8 cellular contexts compared by ENCODE assay signal in the genomic region with DNA sequence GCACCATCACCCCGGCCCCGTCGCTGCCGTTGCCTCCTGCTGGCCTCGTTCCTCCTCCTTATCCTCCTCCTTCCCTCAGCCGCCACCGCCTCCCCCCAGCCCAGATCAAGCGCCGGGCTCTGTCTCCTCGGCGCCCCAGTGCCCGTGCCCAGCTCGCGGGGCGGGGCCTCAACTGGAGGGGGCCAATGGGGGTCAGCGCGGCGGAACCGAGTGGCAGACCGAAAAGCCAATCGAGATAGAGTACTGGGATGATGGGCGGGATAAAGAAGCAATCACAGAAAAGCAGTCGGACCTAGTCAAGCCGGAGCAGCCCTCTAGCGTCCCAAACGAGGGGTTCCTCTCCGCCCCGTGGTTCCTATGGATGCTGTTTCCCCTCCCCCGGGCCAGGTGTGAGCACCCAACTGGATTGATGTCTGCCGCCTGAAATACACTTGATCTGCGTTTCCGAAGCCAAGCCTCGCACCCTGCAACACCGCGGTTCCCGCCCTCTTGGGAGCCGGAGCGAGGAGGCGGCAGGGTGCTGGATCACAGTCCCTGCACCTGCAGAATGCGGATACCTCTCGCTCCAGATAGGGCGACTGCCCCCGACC. TPM values are rescaled to one million over a fixed set of nuclear protein-coding genes. Genes with fewer than 3 reads are reported as not detected.
DNase-seq lines count a peak whose midpoint lies in the region; ATAC-seq and TF ChIP-seq lines count a peak whose summit lies in the region.

A gene (minus strand): TSS at position 121 of the 590 bp plus-strand sequence.

- H3K14ac ChIP-seq in IMR-90 (replicated peaks; ENCODE audit: low read depth, low read length), result peak within 1 kb of the TSS; percentile 59

- no peaks in the 10 kb centered on the region; the same call in 1 of the 2 replicates for H3K4me1 ChIP-seq in IMR-90 (ENCODE audit: control insufficient read depth, insufficient read depth, low read length)

- H2AK5ac ChIP-seq in IMR-90 (ENCODE audit: low read depth, low read length), result no peak within 1 kb of the TSS

- peak within 1 kb of the TSS; percentile 25; the same call in 1 of the 2 replicates for H2BK120ac ChIP-seq in IMR-90 (ENCODE audit: low read depth, low read length)

- no peaks in the 10 kb centered on the region for H4K20me1 ChIP-seq in IMR-90 (ENCODE audit: insufficient read depth, low read length)

- H3K79me1 ChIP-seq in IMR-90 (ENCODE audit: low read depth in 1 of 2, low read length in 2 of 2), result peaks cover 10 to 14% of the 10 kb centered on the region in 2 experiments

- intact Hi-C loops in IMR-90 (cut with micrococcal nuclease), result loop anchor here (10.0 kb wide), 1 partner anchor 90 kb away; no protein-coding TSS in a partner anchor

- peak within 1 kb of the TSS; percentile 36; the same call in 1 of the 2 replicates for H3K56ac ChIP-seq in IMR-90 (ENCODE audit: extremely low read depth, insufficient read depth, low read length)

- peak within 1 kb of the TSS; percentile 48; the same call in 1 of the 3 replicates for H2BK15ac ChIP-seq in IMR-90 (ENCODE audit: low read depth, low read length)

- H4K91ac ChIP-seq in IMR-90 (ENCODE audit: insufficient read depth, low read depth, low read length), result no peak within 1 kb of the TSS; the same call in 1 of the 2 replicates

- H3K23ac ChIP-seq in IMR-90 (ENCODE audit: low read depth, low read length), result peak within 1 kb of the TSS; percentile 79

- no peak within 1 kb of the TSS; the same call in 1 of the 2 replicates for H3K27ac ChIP-seq in IMR-90 (ENCODE audit: insufficient read depth, low read length)

- no peaks in the 10 kb centered on the region for H3K36me3 Mint-ChIP-seq in naive thymus-derived CD8-positive, alpha-beta T cell
- no peaks in the 10 kb centered on the region for H3K36me3 Mint-ChIP-seq in stimulated activated memory B cell treated with anti-CD40 and anti-IgM and Interleukin-4, amounts not matched to agents 10 μg/mL and 1 μg/mL and 100 μg/mL, for 72 hours

- peak within 1 kb of the TSS; percentile 90 for H3K4me2 ChIP-seq in IMR-90 (ENCODE audit: low read depth, low read length)

- peak within 1 kb of the TSS in 4 of 10 donors; percentile 33 to 75 (median 60) for H3K27ac Mint-ChIP-seq in naive thymus-derived CD8-positive, alpha-beta T cell
- H3K27ac Mint-ChIP-seq in stimulated activated memory B cell treated with anti-CD40 and anti-IgM and Interleukin-4, amounts not matched to agents 10 μg/mL and 1 μg/mL and 100 μg/mL, for 72 hours, result no peak within 1 kb of the TSS

- BruUV-seq in IMR-90 (replicated peaks; lab: Mats Ljungman, UMichigan), result no TSS peak

- no peak within 1 kb of the TSS; the same call in 1 of the 2 replicates for H4K5ac ChIP-seq in IMR-90 (ENCODE audit: low read depth, low read length)

- peak within 1 kb of the TSS in 1 of 2 experiments; percentile 46; a peak in 1 of 4 replicates for H4K8ac ChIP-seq in IMR-90 (ENCODE audit: low read depth in 2 of 2, low read length in 2 of 2)

- no peak within 1 kb of the TSS for H3K18ac ChIP-seq in IMR-90 (ENCODE audit: low read depth, low read length)

- no peak for TF ChIP-seq POLR2A in IMR-90 (IDR thresholded peaks at IDR 0.05; ENCODE audit: low read depth, low read length)

- no peak within 1 kb of the TSS for H2BK5ac ChIP-seq in IMR-90 (ENCODE audit: low read depth, low read length, poor library complexity, severe bottlenecking)

- H3K4ac ChIP-seq in IMR-90 (ENCODE audit: low read depth, low read length), result peak within 1 kb of the TSS; percentile 38

- H3K4me3 Mint-ChIP-seq in naive thymus-derived CD8-positive, alpha-beta T cell, result peak within 1 kb of the TSS; percentile 85 to 96 (median 91)
- H3K4me3 Mint-ChIP-seq in stimulated activated memory B cell treated with anti-CD40 and anti-IgM and Interleukin-4, amounts not matched to agents 10 μg/mL and 1 μg/mL and 100 μg/mL, for 72 hours, result peak within 1 kb of the TSS; percentile 85

- peak within 1 kb of the TSS; percentile 98 for H2AFZ ChIP-seq in IMR-90 (replicated peaks; ENCODE audit: low read length, poor library complexity)

- TF ChIP-seq RAD21 in IMR-90 (IDR thresholded peaks at IDR 0.05; ENCODE audit: low read length), result peak; percentile 14; the same call in 1 of the 2 replicates

- H3K9me3 Mint-ChIP-seq in naive thymus-derived CD8-positive, alpha-beta T cell, result no peaks in the 10 kb centered on the region
- H3K9me3 Mint-ChIP-seq in stimulated activated memory B cell treated with anti-CD40 and anti-IgM and Interleukin-4, amounts not matched to agents 10 μg/mL and 1 μg/mL and 100 μg/mL, for 72 hours, result no peaks in the 10 kb centered on the region

- POLR2A ChIA-PET in IMR-90 (lab: Charles Lee; ENCODE audit: unreplicated experiment), result interaction anchor here (0.5 kb wide), 1 partner anchor 21 kb away, joined by 4 read pairs; no protein-coding TSS in a partner anchor
- POLR2A ChIA-PET in naive thymus-derived CD8-positive, alpha-beta T cell (lab: Charles Lee), result interaction anchor here (0.8 kb wide), 1 partner anchor 9 kb away, joined by 3 read pairs; no protein-coding TSS in a partner anchor

- ATAC-seq in GM21576 (IDR thresholded peaks at IDR 0.05; ENCODE audit: unreplicated experiment) (peak; percentile 90), IMR-90 (ENCODE audit: low read depth) (peak; percentile 99)
- peak; percentile 94 for ATAC-seq in naive thymus-derived CD8-positive, alpha-beta T cell
- ATAC-seq in stimulated activated memory B cell treated with anti-CD40 and anti-IgM and Interleukin-4, amounts not matched to agents 10 μg/mL and 1 μg/mL and 100 μg/mL, for 72 hours, result peak; percentile 96

- peak within 1 kb of the TSS; percentile 10; the same call in 1 of the 2 replicates for H2BK20ac ChIP-seq in IMR-90 (ENCODE audit: low read depth, low read length)

- CTCF ChIA-PET in IMR-90 (lab: Yijun Ruan, JAX), result interaction anchor here (1.3 kb wide), 1 partner anchor 9 kb away, joined by 3 read pairs; no protein-coding TSS in a partner anchor

- WGBS in IMR-90 (ENCODE audit: extremely low coverage in 2 of 2, insufficient read length in 1 of 2), 2 experiments, result 0% methylated on average over 15 of the region's 43 CpGs; no CpG with 5 or more reads in 1 of the 2 experiments

- in situ Hi-C loops in IMR-90 (cut with MboI; ENCODE audit: low sequenced_read_pairs), result no loop called here

- H3K4me3 ChIP-seq in IMR-90 (ENCODE audit: insufficient read depth, low read depth, low read length) (peak within 1 kb of the TSS; percentile 70), fibroblast of the aortic adventitia (ENCODE audit: low read depth, low read length) (peak within 1 kb of the TSS; percentile 75)

- peaks cover 9 to 22% (median 19%) of the 10 kb centered on the region in 4 donors for H3K4me1 Mint-ChIP-seq in naive thymus-derived CD8-positive, alpha-beta T cell
- peaks cover 13% of the 10 kb centered on the region for H3K4me1 Mint-ChIP-seq in stimulated activated memory B cell treated with anti-CD40 and anti-IgM and Interleukin-4, amounts not matched to agents 10 μg/mL and 1 μg/mL and 100 μg/mL, for 72 hours

- H3K9ac ChIP-seq in IMR-90 (ENCODE audit: low read depth, low read length), result peak within 1 kb of the TSS; percentile 34

- no peaks in the 10 kb centered on the region for H3K9me3 ChIP-seq in IMR-90 (ENCODE audit: control insufficient read depth, insufficient read depth, low read length)

- H3K27me3 ChIP-seq in IMR-90 (ENCODE audit: control insufficient read depth, insufficient read depth, low read length), result no peaks in the 10 kb centered on the region

- DNase-seq in DMS 273 (lab: John Stamatoyannopoulos, UW; ENCODE audit: unreplicated experiment) (peak; percentile 96), IMR-90 (peak; percentile 95), RPMI8226 (peak; percentile 79), fibroblast of the aortic adventitia (ENCODE audit: low read depth) (peak; percentile 97)
- peak; percentile 79 for DNase-seq in activated effector memory CD4-positive, alpha-beta T cell treated with Interleukin-2 at 50 U/mL for 16 hours
- peak; percentile 79 to 94 (median 89) for DNase-seq in naive thymus-derived CD8-positive, alpha-beta T cell

- H3K27me3 Mint-ChIP-seq in naive thymus-derived CD8-positive, alpha-beta T cell, result peaks cover 34 to 66% (median 56%) of the 10 kb centered on the region in 5 donors
- peaks cover 80% of the 10 kb centered on the region for H3K27me3 Mint-ChIP-seq in stimulated activated memory B cell treated with anti-CD40 and anti-IgM and Interleukin-4, amounts not matched to agents 10 μg/mL and 1 μg/mL and 100 μg/mL, for 72 hours

- H3K36me3 ChIP-seq in IMR-90 (ENCODE audit: control insufficient read depth, insufficient read depth, low read length), result no peaks in the 10 kb centered on the region

- no peaks in the 10 kb centered on the region for H3K9me1 ChIP-seq in IMR-90 (ENCODE audit: insufficient read depth, low read length)

- peak within 1 kb of the TSS; percentile 88 for H2AK9ac ChIP-seq in IMR-90 (replicated peaks; ENCODE audit: low read depth, low read length, poor library complexity)

- dilution Hi-C loops in IMR-90 (cut with HindIII; ENCODE audit: low sequenced_read_pairs, unreplicated experiment), result no loop called here

- TF ChIP-seq CTCF in IMR-90 (conservative IDR thresholded peaks at IDR 0.05; ENCODE audit: low read depth, low read length) (peak; percentile 52), fibroblast of the aortic adventitia (IDR thresholded peaks at IDR 0.05; ENCODE audit: insufficient read depth, low read length) (peak; percentile 77)

TF ChIP-seq in IMR-90, 13 proteins besides CTCF, POLR2A, EP300 and RAD21 (continues in another document):
- no peak for TF ChIP-seq CEBPB (IDR thresholded peaks at IDR 0.05; ENCODE audit: low read depth, low read length)
- TF ChIP-seq, protein P1, sequence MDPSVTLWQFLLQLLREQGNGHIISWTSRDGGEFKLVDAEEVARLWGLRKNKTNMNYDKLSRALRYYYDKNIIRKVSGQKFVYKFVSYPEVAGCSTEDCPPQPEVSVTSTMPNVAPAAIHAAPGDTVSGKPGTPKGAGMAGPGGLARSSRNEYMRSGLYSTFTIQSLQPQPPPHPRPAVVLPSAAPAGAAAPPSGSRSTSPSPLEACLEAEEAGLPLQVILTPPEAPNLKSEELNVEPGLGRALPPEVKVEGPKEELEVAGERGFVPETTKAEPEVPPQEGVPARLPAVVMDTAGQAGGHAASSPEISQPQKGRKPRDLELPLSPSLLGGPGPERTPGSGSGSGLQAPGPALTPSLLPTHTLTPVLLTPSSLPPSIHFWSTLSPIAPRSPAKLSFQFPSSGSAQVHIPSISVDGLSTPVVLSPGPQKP (IDR thresholded peaks at IDR 0.05; ENCODE audit: borderline replicate concordance, low read depth, low read length), result no peak
- no peak; the same call in 1 of the 2 replicates for TF ChIP-seq MAZ (IDR thresholded peaks at IDR 0.05; ENCODE audit: borderline replicate concordance, low read depth, low read length)
- no peak for TF ChIP-seq NFE2L2 (IDR thresholded peaks at IDR 0.05; ENCODE audit: low read depth, low read length)
- TF ChIP-seq RCOR1 (IDR thresholded peaks at IDR 0.05; ENCODE audit: insufficient replicate concordance, low read length), result no peak

RNA-seq across cellular contexts. Expression of the gene that starts here (rescaled TPM):
- total RNA-seq in IMR-90 (2012; rRNA removed) (5.4 and 5.6 TPM in 2 replicates), fibroblast of the aortic adventitia (ENCODE audit: low replicate concordance) (9.9 and 16.3 TPM in 2 replicates)
- polyA plus RNA-seq in IMR-90 (2012; rRNA removed), result 4.1 and 4.8 TPM in 2 replicates
- 3.5 and 3.9 TPM in 2 replicates for polyA plus RNA-seq in IMR-90 (2012; cell fraction: cytosol; rRNA removed)
- polyA plus RNA-seq in IMR-90 (2012; cell fraction: nucleus; rRNA removed; ENCODE audit: low replicate concordance), result 9.0 and 13.8 TPM in 2 replicates
- total RNA-seq in naive thymus-derived CD8-positive, alpha-beta T cell, result under 1 TPM; 0.14 to 0.21 TPM
- polyA plus RNA-seq in naive thymus-derived CD8-positive, alpha-beta T cell, result under 1 TPM in 2 of 3 donors, not detected in 1; 0.16 to 0.21 TPM

Comparison
In these comparisons a context has a peak if more than half of its experiments do, and no peak if none do; other contexts are left out.
1. Peak in DNase-seq and ATAC-seq in naive thymus-derived CD8-positive, alpha-beta T cell; RNA of the gene not detected or under 1 TPM.